Comparison of ENCODE assay signal across 8 cellular contexts in the genomic region with DNA sequence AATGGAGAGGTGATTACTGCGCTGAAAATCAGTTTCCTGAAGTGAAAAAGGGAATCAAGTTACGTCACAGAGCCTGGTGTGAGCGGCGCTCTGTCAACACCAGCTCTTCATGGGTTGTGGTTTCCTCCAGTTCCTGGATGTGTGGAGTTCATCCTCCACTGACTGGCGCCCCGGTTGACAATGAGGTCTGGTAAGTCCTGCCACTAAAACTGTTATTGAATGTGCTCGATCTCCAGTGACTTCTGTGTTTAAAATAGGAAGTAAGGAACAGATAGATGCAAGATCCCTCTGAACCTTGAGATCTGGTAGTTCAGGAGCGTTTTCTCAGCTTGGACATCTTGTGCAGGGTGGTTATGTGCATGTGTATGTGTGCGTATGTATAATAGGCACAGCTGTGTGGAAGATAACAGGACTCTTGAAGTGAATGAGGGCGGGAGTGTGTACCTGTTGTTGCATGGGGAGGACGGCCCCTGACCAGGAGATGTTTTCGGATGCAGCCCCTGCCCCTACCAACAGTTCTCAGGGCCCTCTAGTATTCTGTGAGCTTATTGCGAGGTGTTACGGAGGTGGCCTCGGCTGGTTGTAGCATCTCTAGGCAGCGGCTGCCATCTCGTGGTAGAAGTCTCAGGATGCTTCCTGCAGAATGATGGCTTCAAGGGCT. TPM values are rescaled to one million over a fixed set of nuclear protein-coding genes. Genes with fewer than 3 reads are reported as not detected.
DNase-seq lines count a peak whose midpoint lies in the region; ATAC-seq and TF ChIP-seq lines count a peak whose summit lies in the region.

No MANE protein-coding gene starts in this region.

- no peak overlapping the region for H3K4me3 Mint-ChIP-seq in endothelial cell (ENCODE audit: unreplicated experiment)

- H3K4me1 ChIP-seq in mucosa of descending colon (ENCODE audit: low read depth) = no peaks in the 10 kb centered on the region

- DNase-seq in CD1c-positive myeloid dendritic cell (ENCODE audit: extremely low spot score) (peak; percentile 70), NCI-H82 (lab: John Stamatoyannopoulos, UW) (peak; percentile 87), endothelial cell (ENCODE audit: low spot score) (peak; percentile 71), mucosa of descending colon (peak; percentile 59 to 90 (median 78))
- peak; percentile 85 for DNase-seq in activated CD8-positive, alpha-beta memory T cell treated with anti-CD3 and anti-CD28 coated beads for 24 hours
- peak; percentile 57 to 60 for DNase-seq in stimulated activated CD8-positive, alpha-beta memory T cell treated with anti-CD3 and anti-CD28 coated beads, Interleukin-7, amount 100 ng/mL, for 4 hours (ENCODE audit: low read depth in 2 of 2)

- H3K4me1 Mint-ChIP-seq in endothelial cell (ENCODE audit: unreplicated experiment) = peaks cover 6% of the 10 kb centered on the region

- no peak for TF ChIP-seq CTCF in endothelial cell (IDR thresholded peaks at IDR 0.05; ENCODE audit: unreplicated experiment)
- TF ChIP-seq CTCF in mucosa of descending colon (IDR thresholded peaks at IDR 0.05) = peak; percentile 40

- intact Hi-C loops in mucosa of descending colon (cut with DNase I, micrococcal nuclease) = loop anchor here in 1 of 2 donors (10.0 kb wide), 2 partner anchors 71 to 421 kb away; partner anchors contain the start of gene SLC38A7

- H3K4me3 ChIP-seq in mucosa of descending colon = no peak overlapping the region

- H3K27ac Mint-ChIP-seq in endothelial cell (ENCODE audit: unreplicated experiment) = peak overlapping the region; percentile 76

- H3K9me3 Mint-ChIP-seq in endothelial cell (ENCODE audit: unreplicated experiment) = no peaks in the 10 kb centered on the region

- no peaks in the 10 kb centered on the region for H3K36me3 ChIP-seq in mucosa of descending colon (ENCODE audit: low read depth)

- peaks cover 3% of the 10 kb centered on the region for H3K36me3 Mint-ChIP-seq in endothelial cell (ENCODE audit: low read depth, unreplicated experiment)

- H3K9me3 ChIP-seq in mucosa of descending colon = no peaks in the 10 kb centered on the region

- ATAC-seq in GM19328 (IDR thresholded peaks at IDR 0.05; ENCODE audit: unreplicated experiment) (peak; percentile 90), HG03439 (IDR thresholded peaks at IDR 0.05; ENCODE audit: unreplicated experiment) (peak; percentile 92), mucosa of descending colon (peak; percentile 97)

- H3K27me3 Mint-ChIP-seq in endothelial cell (ENCODE audit: unreplicated experiment) = no peaks in the 10 kb centered on the region

RNA-seq across cellular contexts. Expression of gene GOT2, which starts 22.0 kb away (rescaled TPM):
- total RNA-seq in endothelial cell (ENCODE audit: unreplicated experiment) (105 TPM), mucosa of descending colon (100 to 1,000 TPM in 2 of 3 donors, 10 to 100 TPM in 1; 95.0 to 120 (median 116) TPM)
